Comparison of ENCODE assay signal across 11 cellular contexts in genomic region chr3:123758081-123758564, GRCh38.
DNase-seq lines count a peak whose midpoint lies in the region; TF ChIP-seq lines count a peak whose summit lies in the region.
"Had no signal": no experiment of that assay in that cellular context is flagged by ENCODE, and none has a peak within 500 bp of the region (broad histone marks: within the 10 kb centered on the region; RNA-seq: fewer than 3 reads in every experiment).

No MANE protein-coding gene starts in this region.

- intact Hi-C loops in CD4-positive, alpha-beta memory T cell (cut with micrococcal nuclease), result no loop called here

- no peaks in the 10 kb centered on the region for H3K9me3 Mint-ChIP-seq in CD4-positive, alpha-beta memory T cell
- no peaks in the 10 kb centered on the region for H3K9me3 Mint-ChIP-seq in progenitor cell of endocrine pancreas (ENCODE audit: low read depth)
- H3K9me3 Mint-ChIP-seq: stimulated activated naive CD8-positive, alpha-beta T cell treated with anti-CD3 and anti-CD28 coated beads, Interleukin-15, Interleukin-2, amounts not matched to agents 100 ng/mL and 50 ng/mL, for 24 hours had no signal

- POLR2A ChIA-PET in CD4-positive, alpha-beta memory T cell (lab: Charles Lee; ENCODE audit: partially characterized antibody), result no interaction called here

- no peak overlapping the region for H3K9ac ChIP-seq in skeletal muscle satellite cell (ENCODE audit: low read depth, low read length)

- H3K27ac Mint-ChIP-seq in CD4-positive, alpha-beta memory T cell, result no peak overlapping the region
- H3K27ac Mint-ChIP-seq in progenitor cell of endocrine pancreas, result no peak overlapping the region
- H3K27ac Mint-ChIP-seq: activated CD4-positive, alpha-beta T cell treated with anti-CD3 and anti-CD28 coated beads for 36 hours; stimulated activated naive CD8-positive, alpha-beta T cell treated with anti-CD3 and anti-CD28 coated beads, Interleukin-15, Interleukin-2, amounts not matched to agents 100 ng/mL and 50 ng/mL, for 24 hours had no signal

- DNase-seq in H4 (ENCODE audit: low spot score) (peak; percentile 97), NCI-H2107 (lab: John Stamatoyannopoulos, UW) (peak; percentile 87), cardiac fibroblast (ENCODE audit: low read depth in 2 of 2) (peak; percentile 25 to 55), progenitor cell of endocrine pancreas (ENCODE audit: low spot score, unreplicated experiment) (no peak), islet precursor cell (no peak)
- DNase-seq in CD4-positive, alpha-beta memory T cell, result no peak
- DNase-seq in activated CD4-positive, alpha-beta T cell treated with anti-CD3 and anti-CD28 coated beads, Interleukin-2, amount 50 U/mL, for 1 hour, result no peak
- DNase-seq: activated CD4-positive, alpha-beta T cell treated with anti-CD3 and anti-CD28 coated beads for 36 hours; effector CD8-positive, alpha-beta T cell had no signal

- no peak overlapping the region for H3K27ac ChIP-seq in CD4-positive, alpha-beta memory T cell (ENCODE audit: low read depth, low read length)

- H3K36me3 Mint-ChIP-seq in CD4-positive, alpha-beta memory T cell, result no peaks in the 10 kb centered on the region
- H3K36me3 Mint-ChIP-seq in progenitor cell of endocrine pancreas (ENCODE audit: insufficient read depth), result no peaks in the 10 kb centered on the region

- no peaks in the 10 kb centered on the region for H3K9me3 ChIP-seq in skeletal muscle satellite cell (replicated peaks; ENCODE audit: low read length)
- H3K9me3 ChIP-seq in CD4-positive, alpha-beta memory T cell (ENCODE audit: control insufficient read depth in 1 of 2, low read length in 2 of 2), result no peaks in the 10 kb centered on the region

- H3K36me3 ChIP-seq in skeletal muscle satellite cell (ENCODE audit: insufficient read depth, low read length), result no peaks in the 10 kb centered on the region
- no peaks in the 10 kb centered on the region for H3K36me3 ChIP-seq in CD4-positive, alpha-beta memory T cell (ENCODE audit: insufficient read depth, low read length)

- peaks cover 2 to 12% of the 10 kb centered on the region in 2 donors for H3K27me3 Mint-ChIP-seq in CD4-positive, alpha-beta memory T cell
- no peaks in the 10 kb centered on the region for H3K27me3 Mint-ChIP-seq in progenitor cell of endocrine pancreas

- H3K27me3 ChIP-seq in skeletal muscle satellite cell (ENCODE audit: control insufficient read depth, insufficient read depth, low read length), result no peaks in the 10 kb centered on the region
- no peaks in the 10 kb centered on the region for H3K27me3 ChIP-seq in CD4-positive, alpha-beta memory T cell (ENCODE audit: insufficient read depth, low read length)

- CTCF ChIA-PET in CD4-positive, alpha-beta memory T cell (lab: Charles Lee; ENCODE audit: partially characterized antibody), result no interaction called here

- H3K4me1 ChIP-seq in skeletal muscle satellite cell (ENCODE audit: control insufficient read depth, insufficient read depth, low read length), result peaks cover 36% of the 10 kb centered on the region
- no peaks in the 10 kb centered on the region for H3K4me1 ChIP-seq in CD4-positive, alpha-beta memory T cell (ENCODE audit: insufficient read depth, low read length)

- H3K4me2 ChIP-seq in skeletal muscle satellite cell (ENCODE audit: low read length), result peak overlapping the region; percentile 68

- H3K4me3 ChIP-seq in cardiac fibroblast (replicated peaks in 1 of 2; ENCODE audit: low read depth in 2 of 2, low read length in 2 of 2), result no peak overlapping the region
- H3K4me3 ChIP-seq in skeletal muscle satellite cell (ENCODE audit: low read length), result peak overlapping the region; percentile 48
- no peak overlapping the region for H3K4me3 ChIP-seq in CD4-positive, alpha-beta memory T cell (ENCODE audit: low read length in 2 of 2)

- peaks cover 0 to 5% (median 3%) of the 10 kb centered on the region in 4 donors for H3K4me1 Mint-ChIP-seq in CD4-positive, alpha-beta memory T cell
- peaks cover 28% of the 10 kb centered on the region for H3K4me1 Mint-ChIP-seq in progenitor cell of endocrine pancreas (ENCODE audit: low read depth)
- H3K4me1 Mint-ChIP-seq: activated CD4-positive, alpha-beta T cell treated with anti-CD3 and anti-CD28 coated beads for 36 hours had no signal

- no peak overlapping the region for H3K4me3 Mint-ChIP-seq in CD4-positive, alpha-beta memory T cell
- no peak overlapping the region for H3K4me3 Mint-ChIP-seq in progenitor cell of endocrine pancreas (ENCODE audit: low read depth)
- H3K4me3 Mint-ChIP-seq: activated CD4-positive, alpha-beta T cell treated with anti-CD3 and anti-CD28 coated beads for 36 hours; stimulated activated naive CD8-positive, alpha-beta T cell treated with anti-CD3 and anti-CD28 coated beads, Interleukin-15, Interleukin-2, amounts not matched to agents 100 ng/mL and 50 ng/mL, for 24 hours had no signal

- TF ChIP-seq CTCF in cardiac fibroblast (IDR thresholded peaks at IDR 0.05; ENCODE audit: low read depth, low read length) (no peak), progenitor cell of endocrine pancreas (IDR thresholded peaks at IDR 0.05; ENCODE audit: unreplicated experiment) (no peak)

Comparison
In these comparisons a context has a peak if more than half of its experiments do, and no peak if none do; other contexts are left out.
1. DNase-seq: peak in H4 (single experiment), NCI-H2107 (single experiment) and cardiac fibroblast (2 of 2); none in CD4-positive, alpha-beta memory T cell (0 of 5), progenitor cell of endocrine pancreas (single experiment), activated CD4-positive, alpha-beta T cell treated with anti-CD3 and anti-CD28 coated beads, Interleukin-2, amount 50 U/mL, for 1 hour (single experiment) and islet precursor cell (single experiment).